ENCODE assay signal across 8 cellular contexts in genomic region chr13:27450921-27451461, GRCh38. TPM values are rescaled to one million over a fixed set of nuclear protein-coding genes. Genes with fewer than 3 reads are reported as not detected.
DNase-seq lines count a peak whose midpoint lies in the region; ATAC-seq, FAIRE-seq and TF ChIP-seq lines count a peak whose summit lies in the region.

No MANE protein-coding gene starts in this region.

- no peak overlapping the region for H4K91ac ChIP-seq in H1 (replicated peaks; ENCODE audit: insufficient read length, low read length)

- no peak overlapping the region for H4K8ac ChIP-seq in H1 (ENCODE audit: extremely low read depth, insufficient read depth, low read length)

- H3K4me3 Mint-ChIP-seq in activated CD4-positive, alpha-beta T cell treated with anti-CD3 and anti-CD28 coated beads for 36 hours, result peak overlapping the region; percentile 89
- peak overlapping the region; percentile 95 for H3K4me3 Mint-ChIP-seq in memory B cell
- H3K4me3 Mint-ChIP-seq in stimulated activated naive CD8-positive, alpha-beta T cell treated with anti-CD3 and anti-CD28 coated beads, Interleukin-15, amount 100 ng/mL, for 72 hours, result peak overlapping the region; percentile 80 to 92

- no peak for TF ChIP-seq CTCF in H1 (IDR thresholded peaks at IDR 0.05; ENCODE audit: control extremely low read depth in 1 of 3, insufficient read depth in 1 of 3, low read depth in 1 of 3, low read length in 3 of 3)

- no peak overlapping the region for H3K14ac ChIP-seq in H1 (ENCODE audit: insufficient read length)

- no peak overlapping the region for H2BK20ac ChIP-seq in H1 (ENCODE audit: low read length)

- CTCF ChIA-PET in activated CD4-positive, alpha-beta T cell treated with anti-CD3 and anti-CD28 coated beads for 36 hours (lab: Charles Lee), result interaction anchor here (0.8 to 1.7 kb wide), 4 partner anchors 9 to 283 kb away, joined by 3 to 5 read pairs (median 4); no protein-coding TSS in a partner anchor
- CTCF ChIA-PET in H1 (lab: Charles Lee; ENCODE audit: partially characterized antibody), result interaction anchor here (0.8 to 1.4 kb wide), 5 partner anchors 26 to 465 kb away, joined by 3 to 4 read pairs (median 4); no protein-coding TSS in a partner anchor

- POLR2A ChIA-PET in activated CD4-positive, alpha-beta T cell treated with anti-CD3 and anti-CD28 coated beads for 36 hours (lab: Charles Lee), result interaction anchor here (1.4 to 5.3 kb wide), 2 partner anchors 25 to 26 kb away, joined by 4 to 42 read pairs; partner anchors contain the start of gene GTF3A
- POLR2A ChIA-PET in H1 (lab: Charles Lee; ENCODE audit: partially characterized antibody), result interaction anchor here (0.7 to 1.3 kb wide), 3 partner anchors 12 to 170 kb away, joined by 3 to 5 read pairs (median 4); partner anchors contain the start of gene LNX2

- no peak for ATAC-seq in activated CD4-positive, alpha-beta T cell treated with anti-CD3 and anti-CD28 coated beads for 36 hours
- ATAC-seq in memory B cell (ENCODE audit: low read depth), result no peak
- ATAC-seq in stimulated activated naive CD8-positive, alpha-beta T cell treated with anti-CD3 and anti-CD28 coated beads, Interleukin-15, amount 100 ng/mL, for 72 hours, result no peak
- ATAC-seq in GM21825 (IDR thresholded peaks at IDR 0.05; ENCODE audit: unreplicated experiment), result no peak

- intact Hi-C loops in activated CD4-positive, alpha-beta T cell treated with anti-CD3 and anti-CD28 coated beads for 36 hours (cut with DNase I, micrococcal nuclease), result loop anchor here (1.0 to 5.0 kb wide), 9 partner anchors 25 to 1230 kb away; partner anchors contain the start of genes POLR1D (in 2 of the 2), GTF3A (in 1 of the 2), PAN3 (in 1 of the 2) and RPL21 (in 1 of the 2)

- no peaks in the 10 kb centered on the region for H3K36me3 ChIP-seq in H1 (ENCODE audit: control insufficient read depth in 2 of 4, insufficient read depth in 4 of 4, low read length in 3 of 4)

- peak overlapping the region; percentile 84; the same call in 1 of the 2 replicates for H3K27ac ChIP-seq in H1 (ENCODE audit: low read depth, low read length)

- H3K4me1 Mint-ChIP-seq in activated CD4-positive, alpha-beta T cell treated with anti-CD3 and anti-CD28 coated beads for 36 hours, result peaks cover 53% of the 10 kb centered on the region
- peaks cover 34% of the 10 kb centered on the region for H3K4me1 Mint-ChIP-seq in memory B cell
- peaks cover 53% of the 10 kb centered on the region for H3K4me1 Mint-ChIP-seq in stimulated activated naive CD8-positive, alpha-beta T cell treated with anti-CD3 and anti-CD28 coated beads, Interleukin-15, amount 100 ng/mL, for 72 hours

- no peak overlapping the region for H3K4ac ChIP-seq in H1 (replicated peaks; ENCODE audit: insufficient read length, low read depth, low read length)

- H3K36me3 Mint-ChIP-seq in activated CD4-positive, alpha-beta T cell treated with anti-CD3 and anti-CD28 coated beads for 36 hours (ENCODE audit: low read depth), result peaks cover 6% of the 10 kb centered on the region
- H3K36me3 Mint-ChIP-seq in memory B cell, result peaks cover 6% of the 10 kb centered on the region

- FAIRE-seq in H1 (lab: Jason Lieb, UNC), result no peak

- peak overlapping the region; percentile 85 to 94 for H3K4me2 ChIP-seq in H1 (ENCODE audit: insufficient read depth in 1 of 2, low read depth in 2 of 2, low read length in 2 of 2)

- peaks cover 0 to 33% of the 10 kb centered on the region in 2 experiments; a peak in 2 of 4 replicates for H3K79me2 ChIP-seq in H1 (ENCODE audit: control insufficient read depth in 1 of 2, insufficient read depth in 2 of 2, low read length in 2 of 2)

- no peaks in the 10 kb centered on the region for H3K27me3 ChIP-seq in H1 (replicated peaks in 1 of 4; ENCODE audit: control insufficient read depth in 3 of 4, extremely low read depth in 1 of 4, insufficient read depth in 3 of 4, low read length in 3 of 4)

- 0 out of 2 replicates have a peak, but pooled peaks cover 3% of the 10 kb centered on the region for H3K79me1 ChIP-seq in H1 (ENCODE audit: low read depth, low read length)

- H2BK15ac ChIP-seq in H1 (ENCODE audit: low read length), result no peak overlapping the region

- H3K4me3 ChIP-seq in H1 (ENCODE audit: extremely low read depth in 1 of 4, insufficient read depth in 2 of 4, low read depth in 3 of 4, low read length in 4 of 4), result peak overlapping the region; percentile 74 to 89 (median 80)

- no peaks in the 10 kb centered on the region for H3K27me3 Mint-ChIP-seq in activated CD4-positive, alpha-beta T cell treated with anti-CD3 and anti-CD28 coated beads for 36 hours
- H3K27me3 Mint-ChIP-seq in memory B cell, result no peaks in the 10 kb centered on the region
- no peaks in the 10 kb centered on the region for H3K27me3 Mint-ChIP-seq in stimulated activated naive CD8-positive, alpha-beta T cell treated with anti-CD3 and anti-CD28 coated beads, Interleukin-15, amount 100 ng/mL, for 72 hours

- no peak for TF ChIP-seq EP300 in H1 (IDR thresholded peaks at IDR 0.05; ENCODE audit: borderline replicate concordance in 1 of 2, low read depth in 2 of 2, low read length in 2 of 2)

- H4K5ac ChIP-seq in H1 (ENCODE audit: insufficient read length, low read depth, low read length), result no peak overlapping the region

- TF ChIP-seq POLR2A in H1 (IDR thresholded peaks at IDR 0.05; ENCODE audit: control extremely low read depth in 1 of 2, low read depth in 2 of 2, low read length in 2 of 2), result no peak

- DNase-seq in COR-L47 (lab: John Stamatoyannopoulos, UW), result peak; percentile 40
- DNase-seq in LoVo (ENCODE audit: low spot score), result peak; percentile 87
- peak; percentile 51 for DNase-seq in activated CD4-positive, alpha-beta T cell treated with anti-CD3 and anti-CD28 coated beads for 36 hours
- DNase-seq in H1 (ENCODE audit: low read depth in 1 of 2, low spot score in 2 of 2), result peak in 1 of 2 experiments; percentile 70
- DNase-seq in memory B cell (ENCODE audit: low spot score in 2 of 2), result no peak
- DNase-seq in stimulated activated naive CD8-positive, alpha-beta T cell treated with anti-CD3 and anti-CD28 coated beads, Interleukin-15, amount 100 ng/mL, for 72 hours, result no peak
- DNase-seq in KG1 (lab: John Stamatoyannopoulos, UW), result no peak

- 0 out of 2 replicates have a peak overlapping the region, but pooled peaks have one; percentile 37 for H2AFZ ChIP-seq in H1 (ENCODE audit: low read length)

- H4K20me1 ChIP-seq in H1 (replicated peaks in 1 of 2; ENCODE audit: control insufficient read depth in 1 of 2, insufficient read depth in 2 of 2, low read length in 2 of 2), result no peaks in the 10 kb centered on the region

- no peak overlapping the region for H3K56ac ChIP-seq in H1 (replicated peaks; ENCODE audit: insufficient read length, low read depth, low read length)

- H3K9me3 Mint-ChIP-seq in activated CD4-positive, alpha-beta T cell treated with anti-CD3 and anti-CD28 coated beads for 36 hours (ENCODE audit: low read depth), result no peaks in the 10 kb centered on the region
- H3K9me3 Mint-ChIP-seq in memory B cell, result peaks cover 2% of the 10 kb centered on the region
- no peaks in the 10 kb centered on the region for H3K9me3 Mint-ChIP-seq in stimulated activated naive CD8-positive, alpha-beta T cell treated with anti-CD3 and anti-CD28 coated beads, Interleukin-15, amount 100 ng/mL, for 72 hours

- TF ChIP-seq RAD21 in H1 (IDR thresholded peaks at IDR 0.05 in 1 of 2, conservative IDR thresholded peaks at IDR 0.05 in 1 of 2; ENCODE audit: low read depth in 2 of 2, low read length in 2 of 2), result no peak

- no peak overlapping the region; the same call in none of the 2 replicates for H2BK5ac ChIP-seq in H1 (ENCODE audit: low read depth, low read length)

- H3K18ac ChIP-seq in H1 (ENCODE audit: extremely low read depth, low read length), result no peak overlapping the region; the same call in 1 of the 2 replicates

- no peak overlapping the region for H2BK12ac ChIP-seq in H1 (ENCODE audit: low read depth, low read length)

- WGBS in H1 (ENCODE audit: extremely low coverage in 1 of 2, insufficient coverage in 1 of 2, insufficient read length in 1 of 2, insufficient replicate concordance in 2 of 2, low coverage in 1 of 2, low lambda C conversion rate in 2 of 2, missing lambda C conversion rate in 1 of 2), 2 experiments, result 2% methylated on average over 31 of the region's 34 CpGs; no CpG with 5 or more reads in 1 of the 2 experiments

- H3K9me3 ChIP-seq in H1 (ENCODE audit: insufficient read depth in 2 of 2, low read depth in 1 of 2, low read length in 1 of 2), result no peaks in the 10 kb centered on the region

- peak overlapping the region; percentile 35 to 77 (median 60); a peak in 5 of 7 replicates for H3K9ac ChIP-seq in H1 (replicated peaks in 1 of 4; ENCODE audit: extremely low read depth in 1 of 4, low read depth in 3 of 4, low read length in 3 of 4)

- peaks cover 7% of the 10 kb centered on the region for H3K23me2 ChIP-seq in H1 (ENCODE audit: low read depth, low read length)

- peaks cover 0 to 8% (median 1%) of the 10 kb centered on the region in 4 experiments; a peak in 4 of 7 replicates for H3K4me1 ChIP-seq in H1 (replicated peaks in 1 of 4; ENCODE audit: control insufficient read depth in 3 of 4, insufficient read depth in 4 of 4, low read length in 3 of 4)

- H2AK5ac ChIP-seq in H1 (ENCODE audit: low read depth, low read length), result no peak overlapping the region

- no peak overlapping the region for H2BK120ac ChIP-seq in H1 (replicated peaks; ENCODE audit: low read depth, low read length)

- no peak overlapping the region for H3K23ac ChIP-seq in H1 (ENCODE audit: insufficient read length)

- H3K27ac Mint-ChIP-seq in activated CD4-positive, alpha-beta T cell treated with anti-CD3 and anti-CD28 coated beads for 36 hours, result peak overlapping the region; percentile 99
- H3K27ac Mint-ChIP-seq in memory B cell, result peak overlapping the region; percentile 98
- H3K27ac Mint-ChIP-seq in stimulated activated naive CD8-positive, alpha-beta T cell treated with anti-CD3 and anti-CD28 coated beads, Interleukin-15, amount 100 ng/mL, for 72 hours, result peak overlapping the region; percentile 93 to 96

RNA-seq across cellular contexts. Expression of gene MTIF3, which starts 0.6 kb away (rescaled TPM):
- total RNA-seq in activated CD4-positive, alpha-beta T cell treated with anti-CD3 and anti-CD28 coated beads for 36 hours, result 10 to 100 TPM; 27.5 to 43.0 TPM
- 32.2 and 36.4 TPM in 2 replicates for total RNA-seq in H1 (2021; fragmentation: NEBNext Ultra II Directional; extraction: Animal tissue kit (Norgen Biotek cat#: 25700))
- polyA plus RNA-seq in H1 (2011; rRNA removed), result 19.8 and 29.4 TPM in 2 replicates
- 43.4 TPM for polyA plus RNA-seq in H1 (2011; cell fraction: cytosol; rRNA removed)
- polyA plus RNA-seq in H1 (2011; cell fraction: nucleus; rRNA removed), result 21.7 TPM
- 29.1 to 47.7 TPM (median 36.0 TPM) in 4 replicates for polyA plus RNA-seq in H1 (2012, experiment 1 of 2)
- polyA plus RNA-seq in H1 (2012, experiment 2 of 2), result 3.0 TPM
- polyA plus RNA-seq in H1 (2013, experiment 1 of 2), result 80.1 TPM
- polyA plus RNA-seq in H1 (2013, experiment 2 of 2), result 84.4 TPM
- polyA minus RNA-seq in H1 (2011; rRNA and poly(A)+ RNA removed), result 10.4 and 17.7 TPM in 2 replicates
- 12.7 TPM for polyA minus RNA-seq in H1 (2011; cell fraction: cytosol; rRNA and poly(A)+ RNA removed)
- 28.7 TPM for polyA minus RNA-seq in H1 (2011; cell fraction: nucleus; rRNA and poly(A)+ RNA removed)

RNA-seq across cellular contexts. Expression of gene GTF3A, which starts 26.6 kb away (rescaled TPM):
- total RNA-seq in activated CD4-positive, alpha-beta T cell treated with anti-CD3 and anti-CD28 coated beads for 36 hours, result 100 to 1,000 TPM; 177 to 208 TPM
- 92.3 and 96.5 TPM in 2 replicates for total RNA-seq in H1 (2021; fragmentation: NEBNext Ultra II Directional; extraction: Animal tissue kit (Norgen Biotek cat#: 25700))
- polyA plus RNA-seq in H1 (2011; rRNA removed), result 41.6 and 49.9 TPM in 2 replicates
- polyA plus RNA-seq in H1 (2011; cell fraction: cytosol; rRNA removed), result 45.7 TPM
- polyA plus RNA-seq in H1 (2011; cell fraction: nucleus; rRNA removed), result 154 TPM
- polyA plus RNA-seq in H1 (2012, experiment 1 of 2), result 68.3 to 99.9 TPM (median 81.2 TPM) in 4 replicates
- 35.3 TPM for polyA plus RNA-seq in H1 (2012, experiment 2 of 2)
- polyA plus RNA-seq in H1 (2013, experiment 1 of 2), result 147 TPM
- 137 TPM for polyA plus RNA-seq in H1 (2013, experiment 2 of 2)
- 37.9 and 39.7 TPM in 2 replicates for polyA minus RNA-seq in H1 (2011; rRNA and poly(A)+ RNA removed)
- 25.3 TPM for polyA minus RNA-seq in H1 (2011; cell fraction: cytosol; rRNA and poly(A)+ RNA removed)
- polyA minus RNA-seq in H1 (2011; cell fraction: nucleus; rRNA and poly(A)+ RNA removed), result 168 TPM

Comparison
In these comparisons a context has a peak if more than half of its experiments do, and no peak if none do; other contexts are left out.
1. DNase-seq: peak in COR-L47 (single experiment), LoVo (single experiment) and activated CD4-positive, alpha-beta T cell treated with anti-CD3 and anti-CD28 coated beads for 36 hours (single experiment); none in memory B cell (0 of 2), stimulated activated naive CD8-positive, alpha-beta T cell treated with anti-CD3 and anti-CD28 coated beads, Interleukin-15, amount 100 ng/mL, for 72 hours (0 of 2) and KG1 (single experiment).
2. Peak in every context shown above with its lines, with median percentiles within 50 percentile points of each other: H3K27ac Mint-ChIP-seq and H3K4me3 Mint-ChIP-seq.